16 cellular contexts compared by ENCODE assay signal in genomic region chr16:743794-744500, GRCh38. TPM values are rescaled to one million over a fixed set of nuclear protein-coding genes. Genes with fewer than 3 reads are reported as not detected.
DNase-seq lines count a peak whose midpoint lies in the region; ATAC-seq and TF ChIP-seq lines count a peak whose summit lies in the region.
"Had no signal": no experiment of that assay in that cellular context is flagged by ENCODE, and none has a peak within 500 bp of the region (broad histone marks: within the 10 kb centered on the region; RNA-seq: fewer than 3 reads in every experiment).

No MANE protein-coding gene starts in this region.

- H3K36me3 Mint-ChIP-seq in HFFc6 (ENCODE audit: low read depth), result no peaks in the 10 kb centered on the region
- H3K36me3 Mint-ChIP-seq: activated CD4-positive, alpha-beta memory T cell treated with anti-CD3 and anti-CD28 coated beads for 36 hours had no signal

- TF ChIP-seq CTCF in DOHH2 (IDR thresholded peaks at IDR 0.05; ENCODE audit: low read depth, low read length, poor library complexity, severe bottlenecking) (peak; percentile 52), HFFc6 (IDR thresholded peaks at IDR 0.05) (peak; percentile 50)

- no peak overlapping the region for H3K18ac ChIP-seq in mesendoderm (ENCODE audit: low read length)

- peaks cover 6% of the 10 kb centered on the region; the same call in 1 of the 2 replicates for H3F3A ChIP-seq in DOHH2 (ENCODE audit: control insufficient read depth, insufficient read depth)

- H3K4me3 ChIP-seq in DOHH2 (ENCODE audit: low read length) (no peak overlapping the region), mesendoderm (ENCODE audit: low read length) (no peak overlapping the region)

- no peak overlapping the region for H3K4me3 Mint-ChIP-seq in HFFc6
- H3K4me3 Mint-ChIP-seq: activated CD4-positive, alpha-beta memory T cell treated with anti-CD3 and anti-CD28 coated beads for 36 hours; CD4-positive, alpha-beta T cell had no signal

- H3K9ac ChIP-seq in mesendoderm (ENCODE audit: low read length), result no peak overlapping the region

- H4K20me1 ChIP-seq in DOHH2 (ENCODE audit: control insufficient read depth, insufficient read depth, low read depth, low read length), result no peaks in the 10 kb centered on the region

- no peak overlapping the region for H2BK120ac ChIP-seq in mesendoderm (ENCODE audit: low read depth, low read length)

- peaks cover 15% of the 10 kb centered on the region for H3K36me3 ChIP-seq in DOHH2 (ENCODE audit: control insufficient read depth, low read length)
- H3K36me3 ChIP-seq in mesendoderm (ENCODE audit: control insufficient read depth, insufficient read depth, low read length), result no peaks in the 10 kb centered on the region

- H2BK5ac ChIP-seq in mesendoderm (ENCODE audit: low read length), result no peak overlapping the region

- DNase-seq in HFFc6, result no peak
- peak; percentile 36 for DNase-seq in mesendoderm
- no peak for DNase-seq in cerebellar nuclear complex (lab: John Stamatoyannopoulos, UW)
- DNase-seq: activated CD4-positive, alpha-beta memory T cell treated with anti-CD3 and anti-CD28 coated beads for 36 hours; activated effector memory CD4-positive, alpha-beta T cell treated with anti-CD3 and anti-CD28 coated beads, Interleukin-2, amount 50 U/mL, for 16 hours; CD4-positive, alpha-beta T cell; effector CD4-positive, alpha-beta T cell; foreskin fibroblast; Kasumi-1; NCI-H2029 treated with DMSO at 0.1 percent for 48 hours; NCI-H748 treated with DMSO at 0.1 percent for 48 hours; SHP77 treated with DMSO at 0.1 percent for 48 hours; small intestine; T1000 had no signal

- no peaks in the 10 kb centered on the region for H3K9me3 Mint-ChIP-seq in HFFc6
- H3K9me3 Mint-ChIP-seq: activated CD4-positive, alpha-beta memory T cell treated with anti-CD3 and anti-CD28 coated beads for 36 hours; CD4-positive, alpha-beta T cell had no signal

- H3K56ac ChIP-seq in mesendoderm (ENCODE audit: low read length), result no peak overlapping the region

- H3K79me2 ChIP-seq in DOHH2 (ENCODE audit: control insufficient read depth, low read length) (peaks cover 17% of the 10 kb centered on the region), mesendoderm (ENCODE audit: control insufficient read depth, insufficient read depth, low read length) (no peaks in the 10 kb centered on the region)

- ATAC-seq in GM19455 (IDR thresholded peaks at IDR 0.05; ENCODE audit: unreplicated experiment), result no peak

- H4K5ac ChIP-seq in mesendoderm (ENCODE audit: low read length), result no peak overlapping the region

- H3K23ac ChIP-seq in mesendoderm (ENCODE audit: low read length), result no peak overlapping the region

- no peaks in the 10 kb centered on the region for H3K9me2 ChIP-seq in DOHH2 (replicated peaks; ENCODE audit: control insufficient read depth, low read length)

- H3K27me3 Mint-ChIP-seq in HFFc6 (ENCODE audit: insufficient read depth), result peaks cover 3% of the 10 kb centered on the region; the same call in 1 of the 2 replicates
- H3K27me3 Mint-ChIP-seq: activated CD4-positive, alpha-beta memory T cell treated with anti-CD3 and anti-CD28 coated beads for 36 hours; CD4-positive, alpha-beta T cell had no signal

- H3K4me1 ChIP-seq in DOHH2 (ENCODE audit: control insufficient read depth, low read length) (peaks cover 20% of the 10 kb centered on the region), mesendoderm (ENCODE audit: control insufficient read depth, low read depth, low read length) (no peaks in the 10 kb centered on the region)

- no peaks in the 10 kb centered on the region for H3K27me3 ChIP-seq in DOHH2 (ENCODE audit: control insufficient read depth, low read length)
- H3K27me3 ChIP-seq in mesendoderm (ENCODE audit: insufficient read depth, low read length, poor library complexity), result no peaks in the 10 kb centered on the region

- H3K4me2 ChIP-seq in DOHH2 (ENCODE audit: low read length) (no peak overlapping the region), mesendoderm (ENCODE audit: low read length) (no peak overlapping the region)

- H3K4me1 Mint-ChIP-seq in HFFc6 (ENCODE audit: low read depth), result peaks cover 10% of the 10 kb centered on the region; the same call in 1 of the 2 replicates

- H3K4ac ChIP-seq in mesendoderm (ENCODE audit: low read depth, low read length), result no peak overlapping the region

- no CpG with 5 or more reads among the region's 21 CpGs for WGBS in mesendoderm (ENCODE audit: extremely low coverage, insufficient coverage, low lambda C conversion rate)

- no peak overlapping the region for H2AK5ac ChIP-seq in mesendoderm (ENCODE audit: low read length)

- no peaks in the 10 kb centered on the region for H3K79me1 ChIP-seq in mesendoderm (ENCODE audit: low read length)

- no peak overlapping the region for H3K27ac ChIP-seq in DOHH2 (ENCODE audit: low read depth, low read length)
- H3K27ac ChIP-seq in mesendoderm (ENCODE audit: low read depth, low read length), result no peak overlapping the region

- H3K27ac Mint-ChIP-seq in HFFc6, result no peak overlapping the region
- H3K27ac Mint-ChIP-seq: activated CD4-positive, alpha-beta memory T cell treated with anti-CD3 and anti-CD28 coated beads for 36 hours; CD4-positive, alpha-beta T cell had no signal

- H4K8ac ChIP-seq in mesendoderm (ENCODE audit: low read depth, low read length), result no peak overlapping the region

- no peaks in the 10 kb centered on the region for H3K9me3 ChIP-seq in DOHH2 (ENCODE audit: control insufficient read depth, insufficient read depth, low read length)

- no peak overlapping the region for H2BK15ac ChIP-seq in mesendoderm (replicated peaks; ENCODE audit: low read depth)

RNA-seq across cellular contexts. Expression of gene CIAO3, which starts 3.1 kb away (rescaled TPM):
- total RNA-seq in HFFc6 (2021; fragmentation: NEBNext Ultra II Directional; extraction: Animal tissue kit (Norgen Biotek cat#: 25700)), result 10 to 100 TPM; 16.9 to 20.5 (median 18.0) TPM
- 10.0 TPM for polyA plus RNA-seq in mesendoderm (2013, experiment 1 of 2)
- 9.5 TPM for polyA plus RNA-seq in mesendoderm (2013, experiment 2 of 2)

RNA-seq across cellular contexts. Expression of gene MSLN, which starts 16.6 kb away (rescaled TPM):
- total RNA-seq in HFFc6 (2021; fragmentation: NEBNext Ultra II Directional; extraction: Animal tissue kit (Norgen Biotek cat#: 25700)), result under 1 TPM; 0.17 to 0.61 (median 0.36) TPM
- polyA plus RNA-seq in mesendoderm (2013, experiment 1 of 2), result 0.07 TPM
- polyA plus RNA-seq in mesendoderm (2013, experiment 2 of 2), result 0.03 TPM
- total RNA-seq: activated CD4-positive, alpha-beta memory T cell treated with anti-CD3 and anti-CD28 coated beads for 36 hours; CD4-positive, alpha-beta T cell had no signal

RNA-seq across cellular contexts. Expression of gene HAGHL, which starts 17.0 kb away (rescaled TPM):
- 10 to 100 TPM; 11.4 to 16.6 (median 14.1) TPM for total RNA-seq in HFFc6 (2021; fragmentation: NEBNext Ultra II Directional; extraction: Animal tissue kit (Norgen Biotek cat#: 25700))
- polyA plus RNA-seq in mesendoderm (2013, experiment 1 of 2), result 1.8 TPM
- polyA plus RNA-seq in mesendoderm (2013, experiment 2 of 2), result 1.6 TPM

RNA-seq across cellular contexts. Expression of gene CCDC78, which starts 17.7 kb away (rescaled TPM):
- 1 to 10 TPM; 2.2 to 4.1 (median 3.4) TPM for total RNA-seq in HFFc6 (2021; fragmentation: NEBNext Ultra II Directional; extraction: Animal tissue kit (Norgen Biotek cat#: 25700))
- polyA plus RNA-seq in mesendoderm (2013, experiment 1 of 2), result 1.2 TPM
- polyA plus RNA-seq in mesendoderm (2013, experiment 2 of 2), result 1.1 TPM

RNA-seq across cellular contexts. Expression of gene ANTKMT, which starts 23.0 kb away (rescaled TPM):
- 10 to 100 TPM; 50.1 to 57.7 (median 54.7) TPM for total RNA-seq in HFFc6 (2021; fragmentation: NEBNext Ultra II Directional; extraction: Animal tissue kit (Norgen Biotek cat#: 25700))
- polyA plus RNA-seq in mesendoderm (2013, experiment 1 of 2), result 12.5 TPM
- polyA plus RNA-seq in mesendoderm (2013, experiment 2 of 2), result 13.3 TPM
